ENCODE assay signal across 36 cellular contexts in genomic region chr6:17251953-17252352, GRCh38. TPM values are rescaled to one million over a fixed set of nuclear protein-coding genes. Genes with fewer than 3 reads are reported as not detected.
"Had no signal": no experiment of that assay in that cellular context is flagged by ENCODE, and none has a peak within 500 bp of the region (broad histone marks: within the 10 kb centered on the region; RNA-seq: fewer than 3 reads in every experiment).

No MANE protein-coding gene starts in this region.

- H3K4me3 ChIP-seq: MG63 had no signal

- H3K36me3 ChIP-seq: MG63 had no signal

- DNase-seq: Karpas-422, Kasumi-1, MG63, MM.1S, MV-4-11, NCI-H1048, NCI-H1092, NCI-H1092 treated with DMSO at 0.1 percent for 48 hours, NCI-H1105, NCI-H1105 treated with DMSO at 0.1 percent for 48 hours, NCI-H1417, NCI-H1417 treated with DMSO at 0.1 percent for 48 hours, NCI-H1436, NCI-H1436 treated with DMSO at 0.1 percent for 48 hours, NCI-H146, NCI-H1694, NCI-H1694 treated with DMSO at 0.1 percent for 48 hours, NCI-H187, NCI-H187 treated with DMSO at 0.1 percent for 48 hours, NCI-H1930, NCI-H2029, NCI-H2029 treated with DMSO at 0.1 percent for 48 hours, NCI-H2081, NCI-H2081 treated with DMSO at 0.1 percent for 48 hours, NCI-H2107, NCI-H2171, NCI-H2171 treated with DMSO at 0.1 percent for 48 hours, NCI-H2227 treated with DMSO at 0.1 percent for 48 hours, NCI-H226, NCI-H345, NCI-H446, NCI-H446 treated with DMSO at 0.1 percent for 48 hours, NCI-H510A, NCI-H510A treated with DMSO at 0.1 percent for 48 hours had no signal

- H3K27me3 ChIP-seq: MG63 had no signal

- H3K9me3 ChIP-seq: MG63 had no signal

- H3K4me2 ChIP-seq: KMS-11 had no signal

- H3K27ac ChIP-seq: KMS-11 had no signal

- H3K9ac ChIP-seq: KMS-11 had no signal

RNA-seq across cellular contexts. Expression of gene RBM24, which starts 29.2 kb away (rescaled TPM):
- total RNA-seq: MCF 10A had no signal
